In genomic region chr22:50143096-50143495, GRCh38 we compare ENCODE assay signal across 31 cellular contexts. TPM values are rescaled to one million over a fixed set of nuclear protein-coding genes. Genes with fewer than 3 reads are reported as not detected.
"Had no signal": no experiment of that assay in that cellular context is flagged by ENCODE, and none has a peak within 500 bp of the region (broad histone marks: within the 10 kb centered on the region; RNA-seq: fewer than 3 reads in every experiment).

No MANE protein-coding gene starts in this region.

- H3K4me2 ChIP-seq: hepatocyte had no signal

- H3K9me3 Mint-ChIP-seq: activated naive CD4-positive, alpha-beta T cell treated with anti-CD3 and anti-CD28 coated beads for 36 hours; activated naive CD8-positive, alpha-beta T cell treated with anti-CD3 and anti-CD28 coated beads, Interleukin-2, amount 10 ng/mL, durations not matched to agents 7 days and 5 days; activated T-cell treated with anti-CD3 and anti-CD28 coated beads, Interleukin-2, amount 50 U/mL, for 72 hours; effector memory CD8-positive, alpha-beta T cell; mesothelial cell of epicardium; natural killer cell; stimulated activated naive CD8-positive, alpha-beta T cell treated with anti-CD3 and anti-CD28 coated beads, Interleukin-15, Interleukin-2, amounts not matched to agents 100 ng/mL and 50 ng/mL, for 24 hours had no signal

- H3K27me3 ChIP-seq: colonic mucosa, dorsolateral prefrontal cortex, hepatocyte had no signal

- H3K9me3 ChIP-seq: colonic mucosa, left ventricle myocardium inferior, spleen, tibial artery had no signal

- H3K36me3 ChIP-seq: colonic mucosa, left ventricle myocardium inferior, spleen, tibial artery had no signal

- H3K4me3 Mint-ChIP-seq: activated naive CD4-positive, alpha-beta T cell treated with anti-CD3 and anti-CD28 coated beads for 36 hours; activated naive CD8-positive, alpha-beta T cell treated with anti-CD3 and anti-CD28 coated beads, Interleukin-2, amount 10 ng/mL, durations not matched to agents 7 days and 5 days; activated T-cell treated with anti-CD3 and anti-CD28 coated beads, Interleukin-2, amount 50 U/mL, for 72 hours; effector memory CD8-positive, alpha-beta T cell; mesothelial cell of epicardium; natural killer cell; stimulated activated naive CD8-positive, alpha-beta T cell treated with anti-CD3 and anti-CD28 coated beads, Interleukin-15, Interleukin-2, amounts not matched to agents 100 ng/mL and 50 ng/mL, for 24 hours had no signal

- H3K27ac Mint-ChIP-seq: activated naive CD4-positive, alpha-beta T cell treated with anti-CD3 and anti-CD28 coated beads for 36 hours; activated naive CD8-positive, alpha-beta T cell treated with anti-CD3 and anti-CD28 coated beads, Interleukin-2, amount 10 ng/mL, durations not matched to agents 7 days and 5 days; activated T-cell treated with anti-CD3 and anti-CD28 coated beads, Interleukin-2, amount 50 U/mL, for 72 hours; effector memory CD8-positive, alpha-beta T cell; mesothelial cell of epicardium; natural killer cell; progenitor cell of endocrine pancreas; stimulated activated naive CD8-positive, alpha-beta T cell treated with anti-CD3 and anti-CD28 coated beads, Interleukin-15, Interleukin-2, amounts not matched to agents 100 ng/mL and 50 ng/mL, for 24 hours had no signal

- H3K27ac ChIP-seq: colonic mucosa, dorsolateral prefrontal cortex, hepatocyte, left ventricle myocardium inferior, spleen, tibial artery had no signal

- H3K36me3 Mint-ChIP-seq: activated naive CD8-positive, alpha-beta T cell treated with anti-CD3 and anti-CD28 coated beads, Interleukin-2, amount 10 ng/mL, durations not matched to agents 7 days and 5 days; mesothelial cell of epicardium; natural killer cell had no signal

- H3K4me3 ChIP-seq: colonic mucosa, dorsolateral prefrontal cortex, hepatocyte, left ventricle myocardium inferior, spleen, tibial artery had no signal

- H3K79me2 ChIP-seq: hepatocyte had no signal

- ATAC-seq: activated T-cell treated with anti-CD3 and anti-CD28 coated beads, Interleukin-2, amount 50 U/mL, for 72 hours; effector memory CD8-positive, alpha-beta T cell; esophagus mucosa; natural killer cell had no signal

- H3K4me1 ChIP-seq: colonic mucosa, left ventricle myocardium inferior had no signal

- DNase-seq: activated CD4-positive, alpha-beta T cell treated with anti-CD3 and anti-CD28 coated beads for 4 hours; activated CD4-positive, alpha-beta T cell treated with anti-CD3 and anti-CD28 coated beads, Interleukin-2, amount 50 U/mL, for 48 hours; activated CD4-positive, CD25-positive, alpha-beta regulatory T cell; activated CD8-positive, alpha-beta memory T cell treated with anti-CD3 and anti-CD28 coated beads, Interleukin-2, amount 50 U/mL, for 48 hours; activated effector memory CD4-positive, alpha-beta T cell treated with Interleukin-2 at 50 U/mL for 16 hours; activated naive CD4-positive, alpha-beta T cell treated with anti-CD3 and anti-CD28 coated beads for 36 hours; activated naive CD8-positive, alpha-beta T cell treated with anti-CD3 and anti-CD28 coated beads, Interleukin-2, amount 10 ng/mL, durations not matched to agents 7 days and 5 days; activated T-cell treated with anti-CD3 and anti-CD28 coated beads, Interleukin-2, amount 50 U/mL, for 72 hours; amygdala; colonic mucosa; dorsolateral prefrontal cortex; effector memory CD8-positive, alpha-beta T cell; glutamatergic neuron; kidney glomerular epithelial cell; left ventricle myocardium inferior; natural killer cell; retina; spleen; stimulated activated CD4-positive, alpha-beta T cell treated with anti-CD3 and anti-CD28 coated beads, Interleukin-4, amount 100 ng/mL, for 4 hours; substantia nigra had no signal

- H2AFZ ChIP-seq: hepatocyte had no signal

RNA-seq across cellular contexts. Expression of gene PANX2, which starts 27.4 kb away (rescaled TPM):
- total RNA-seq: colonic mucosa had no signal

RNA-seq across cellular contexts. Expression of gene MOV10L1, which starts 53.3 kb away (rescaled TPM):
- total RNA-seq: activated CD8-positive, alpha-beta memory T cell treated with anti-CD3 and anti-CD28 coated beads for 36 hours; activated naive CD4-positive, alpha-beta T cell treated with anti-CD3 and anti-CD28 coated beads for 36 hours; activated naive CD8-positive, alpha-beta T cell treated with anti-CD3 and anti-CD28 coated beads, Interleukin-2, amount 10 ng/mL, durations not matched to agents 7 days and 5 days had no signal

RNA-seq across cellular contexts. Expression of gene MLC1, which starts 57.9 kb away (rescaled TPM):
- total RNA-seq: bronchial epithelial cell, colonic mucosa, endothelial cell of umbilical vein, esophagus mucosa, lung microvascular endothelial cell, osteocyte, progenitor cell of endocrine pancreas had no signal
- polyA plus RNA-seq: endothelial cell of umbilical vein had no signal
